Comparison of ENCODE assay signal across 13 cellular contexts in the genomic region with DNA sequence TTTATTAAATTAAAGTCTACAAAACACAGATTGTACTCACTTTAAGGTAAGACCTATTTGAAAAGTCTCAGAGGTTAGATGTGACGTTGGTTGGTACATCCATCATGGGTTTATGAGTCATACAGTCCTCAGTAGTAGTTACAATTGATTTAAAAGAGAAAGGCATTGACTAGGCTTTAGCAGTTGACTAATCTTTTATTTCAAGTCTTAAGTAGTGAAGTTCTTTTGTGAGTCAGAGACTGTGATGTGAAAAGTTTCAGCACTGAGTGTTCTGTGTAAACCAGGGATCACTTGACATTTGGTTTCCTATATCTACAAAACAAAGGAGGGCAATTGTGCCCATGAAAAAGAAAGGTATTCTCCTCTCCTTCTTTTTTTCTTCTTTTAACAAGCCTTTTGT.
DNase-seq lines count a peak whose midpoint lies in the region; ATAC-seq, FAIRE-seq and TF ChIP-seq lines count a peak whose summit lies in the region.
"Had no signal": no experiment of that assay in that cellular context is flagged by ENCODE, and none has a peak within 500 bp of the region (broad histone marks: within the 10 kb centered on the region; RNA-seq: fewer than 3 reads in every experiment).

No MANE protein-coding gene starts in this region.

- H3K9ac ChIP-seq in GM12878 (ENCODE audit: control insufficient read depth, insufficient read depth, low read length) = no peak overlapping the region

- H3K27ac ChIP-seq in GM12878 (ENCODE audit: control insufficient read depth, insufficient read depth) (no peak overlapping the region), heart left ventricle (no peak overlapping the region)

- DNase-seq in EL (peak; percentile 26), GM12878 (ENCODE audit: low read depth, low spot score) (no peak), kidney glomerular epithelial cell (lab: John Stamatoyannopoulos, UW) (peak; percentile 39), NAMALWA (ENCODE audit: low spot score) (no peak), erythroblast (lab: John Stamatoyannopoulos, UW) (no peak), heart left ventricle (no peak), inferior parietal cortex (ENCODE audit: extremely low spot score) (no peak)
- DNase-seq: activated CD4-positive, alpha-beta T cell treated with anti-CD3 and anti-CD28 coated beads, Interleukin-2, amount 10 ng/mL, durations not matched to agents 24 days and 14 days; activated naive CD8-positive, alpha-beta T cell treated with anti-CD3 and anti-CD28 coated beads, Interleukin-2, amount 10 ng/mL, durations not matched to agents 7 days and 5 days; NCI-H2171; SIG-M5; stimulated activated naive CD4-positive, alpha-beta T cell treated with Interleukin-2 at 50 U/mL for 16 hours had no signal

- FAIRE-seq in GM12878 (lab: Jason Lieb, UNC) = no peak

- SMC1A ChIA-PET in GM12878 (lab: Charles Lee; ENCODE audit: uncharacterized antibody, unreplicated experiment) = no interaction called here

- no peak for TF ChIP-seq RAD21 in GM12878 (IDR thresholded peaks at IDR 0.05; ENCODE audit: insufficient read depth, low read depth, low read length)

- WGBS in GM12878 (ENCODE audit: insufficient coverage, insufficient replicate concordance, low lambda C conversion rate, missing lambda C conversion rate) = 0% methylated on average over 1 of the region's 1 CpG
- 34 to 46% (median 40%) methylated on average over 1 of the region's 1 CpG for WGBS in heart left ventricle, 4 donors

- H3K9me3 ChIP-seq in GM12878 (replicated peaks; ENCODE audit: control insufficient read depth, insufficient read depth, low read length) (no peaks in the 10 kb centered on the region), heart left ventricle (no peaks in the 10 kb centered on the region)

- CTCF ChIA-PET in GM12878 (lab: Yijun Ruan, JAX) = no interaction called here

- no TSS peak for BruUV-seq in GM12878 (replicated peaks; lab: Mats Ljungman, UMichigan)

- H2AFZ ChIP-seq in GM12878 (ENCODE audit: control insufficient read depth, low read depth, low read length) = no peak overlapping the region

- H3K4me2 ChIP-seq in GM12878 (ENCODE audit: control insufficient read depth, insufficient read depth) = no peak overlapping the region

- H3K27me3 ChIP-seq in GM12878 (replicated peaks in 1 of 2; ENCODE audit: control insufficient read depth in 2 of 2, insufficient read depth in 2 of 2, low read length in 1 of 2) = no peaks in the 10 kb centered on the region
- H3K27me3 ChIP-seq in heart left ventricle = no peaks in the 10 kb centered on the region

- ATAC-seq in HG03565 (IDR thresholded peaks at IDR 0.05; ENCODE audit: unreplicated experiment) (peak; percentile 64), GM12878 (peak; percentile 51), heart left ventricle (no peak)

- no peak for TF ChIP-seq EP300 in GM12878 (IDR thresholded peaks at IDR 0.05; ENCODE audit: borderline replicate concordance in 1 of 2, control insufficient read depth in 1 of 2, low read depth in 2 of 2, low read length in 2 of 2)

- H3K79me2 ChIP-seq in GM12878 (ENCODE audit: control insufficient read depth, insufficient read depth, low read length) = no peaks in the 10 kb centered on the region

- intact Hi-C loops in GM12878 (cut with micrococcal nuclease; ENCODE audit: unreplicated experiment) = no loop called here
- intact Hi-C loops in heart left ventricle (cut with DNase I) = no loop called here

- no peak for TF ChIP-seq POLR2A in GM12878 (IDR thresholded peaks at IDR 0.05; ENCODE audit: low read depth, low read length)
- no peak for TF ChIP-seq POLR2A in erythroblast (IDR thresholded peaks at IDR 0.05; ENCODE audit: low read length)
- no peak for TF ChIP-seq POLR2A in heart left ventricle (IDR thresholded peaks at IDR 0.05)

- H3K4me1 ChIP-seq in GM12878 (ENCODE audit: control insufficient read depth, insufficient read depth, low read length) (no peaks in the 10 kb centered on the region), heart left ventricle (no peaks in the 10 kb centered on the region)

- no peaks in the 10 kb centered on the region for H3K36me3 ChIP-seq in GM12878 (ENCODE audit: control insufficient read depth in 2 of 2, insufficient read depth in 2 of 2, low read length in 1 of 2)
- no peaks in the 10 kb centered on the region for H3K36me3 ChIP-seq in heart left ventricle

- in situ Hi-C loops in GM12878 (cut with MboI) = no loop called here

- no peaks in the 10 kb centered on the region for H4K20me1 ChIP-seq in GM12878 (ENCODE audit: control insufficient read depth, insufficient read depth)

- no peak overlapping the region for H3K4me3 ChIP-seq in GM12878
- no peak overlapping the region for H3K4me3 ChIP-seq in heart left ventricle

- POLR2A ChIA-PET in GM12878 (lab: Charles Lee) = no interaction called here

- RAD21 ChIA-PET in GM12878 (lab: Charles Lee; ENCODE audit: unreplicated experiment) = no interaction called here

- TF ChIP-seq CTCF in GM12878 (IDR thresholded peaks at IDR 0.05 in 2 of 3, conservative IDR thresholded peaks at IDR 0.05 in 1 of 3; ENCODE audit: control insufficient read depth in 2 of 3, extremely low read depth in 1 of 3, insufficient read depth in 1 of 3, low read depth in 3 of 3, low read length in 3 of 3) = no peak
- TF ChIP-seq CTCF in heart left ventricle (IDR thresholded peaks at IDR 0.05) = no peak

TF ChIP-seq in GM12878, 131 proteins besides CTCF, POLR2A, EP300 and RAD21:
- TF ChIP-seq NFYA (IDR thresholded peaks at IDR 0.05; ENCODE audit: borderline replicate concordance, low read depth, low read length) (no peak), ASH2L (IDR thresholded peaks at IDR 0.05; ENCODE audit: borderline replicate concordance, low read depth) (no peak), MEF2A (IDR thresholded peaks at IDR 0.05; ENCODE audit: insufficient read depth, low read depth, low read length) (no peak), PAX5 (IDR thresholded peaks at IDR 0.05; ENCODE audit: borderline replicate concordance, low read depth, low read length) (no peak), RCOR1 (conservative IDR thresholded peaks at IDR 0.05; ENCODE audit: low read depth, low read length) (no peak), CBX5 (IDR thresholded peaks at IDR 0.05; ENCODE audit: low read depth) (no peak), IRF4 (IDR thresholded peaks at IDR 0.05; ENCODE audit: low read depth, low read length) (no peak), CEBPB (IDR thresholded peaks at IDR 0.05; ENCODE audit: borderline replicate concordance in 1 of 2, low read depth in 2 of 2, low read length in 2 of 2) (no peak)
- TF ChIP-seq, protein P1, sequence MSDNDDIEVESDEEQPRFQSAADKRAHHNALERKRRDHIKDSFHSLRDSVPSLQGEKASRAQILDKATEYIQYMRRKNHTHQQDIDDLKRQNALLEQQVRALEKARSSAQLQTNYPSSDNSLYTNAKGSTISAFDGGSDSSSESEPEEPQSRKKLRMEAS (IDR thresholded peaks at IDR 0.05; ENCODE audit: low read depth, low read length) = no peak

Comparison
In these comparisons a context has a peak if more than half of its experiments do, and no peak if none do; other contexts are left out.
1. DNase-seq: peak in EL (single experiment) and kidney glomerular epithelial cell (single experiment); none in GM12878 (single experiment), NAMALWA (single experiment), erythroblast (0 of 2), heart left ventricle (0 of 5) and inferior parietal cortex (single experiment).
2. ATAC-seq: peak in HG03565 (single experiment) and GM12878 (single experiment); none in heart left ventricle (0 of 4).